Comparison of ENCODE assay signal across 11 cellular contexts in genomic region chr15:75153084-75153483, GRCh38. TPM values are rescaled to one million over a fixed set of nuclear protein-coding genes. Genes with fewer than 3 reads are reported as not detected.
A peak's percentile ranks its signal among the peaks of the same experiment; 100 is the strongest.
DNase-seq lines count a peak whose midpoint lies in the region; ATAC-seq, FAIRE-seq and TF ChIP-seq lines count a peak whose summit lies in the region.
"Had no signal": no experiment of that assay in that cellular context is flagged by ENCODE, and none has a peak within 500 bp of the region (broad histone marks: within the 10 kb centered on the region; RNA-seq: fewer than 3 reads in every experiment).

No MANE protein-coding gene starts in this region.

- intact Hi-C loops in activated naive CD4-positive, alpha-beta T cell treated with anti-CD3 and anti-CD28 coated beads for 36 hours (cut with micrococcal nuclease): no loop called here
- intact Hi-C loops in GM12878 (cut with micrococcal nuclease; ENCODE audit: unreplicated experiment): no loop called here
- intact Hi-C loops in spleen (cut with DNase I; ENCODE audit: low total_unique reads): no loop called here

- peak; percentile 20 for DNase-seq in activated naive CD4-positive, alpha-beta T cell treated with anti-CD3 and anti-CD28 coated beads for 36 hours
- DNase-seq in activated naive CD4-positive, alpha-beta T cell treated with anti-CD3 and anti-CD28 coated beads, Interleukin-2, amount 50 U/mL, for 16 hours: no peak
- DNase-seq in NAMALWA (ENCODE audit: low spot score) (peak; percentile 71), GM12878 (ENCODE audit: low read depth, low spot score) (no peak), spleen (no peak), D341Med (ENCODE audit: low spot score) (no peak), dedifferentiated amniotic fluid mesenchymal stem cell (ENCODE audit: extremely low spot score) (no peak), endothelial cell (ENCODE audit: low spot score) (no peak)

- in situ Hi-C loops in GM12878 (cut with MboI): no loop called here

- POLR2A ChIA-PET in GM12878 (lab: Charles Lee): no interaction called here

- RAD21 ChIA-PET in GM12878 (lab: Charles Lee; ENCODE audit: unreplicated experiment): interaction anchor here (1.3 kb wide), 1 partner anchor 110 kb away, joined by 3 read pairs; no protein-coding TSS in a partner anchor

- H3K36me3 Mint-ChIP-seq in activated naive CD4-positive, alpha-beta T cell treated with anti-CD3 and anti-CD28 coated beads for 36 hours (ENCODE audit: low read depth): no peaks in the 10 kb centered on the region
- peaks cover 6% of the 10 kb centered on the region for H3K36me3 Mint-ChIP-seq in endothelial cell (ENCODE audit: low read depth, unreplicated experiment)

- BruUV-seq in GM12878 (replicated peaks; lab: Mats Ljungman, UMichigan): no TSS peak

- peaks cover 2% of the 10 kb centered on the region for H3K27me3 Mint-ChIP-seq in activated naive CD4-positive, alpha-beta T cell treated with anti-CD3 and anti-CD28 coated beads for 36 hours (ENCODE audit: low read depth)
- no peaks in the 10 kb centered on the region for H3K27me3 Mint-ChIP-seq in endothelial cell (ENCODE audit: unreplicated experiment)

- 68% methylated on average over 4 of the region's 4 CpGs for WGBS in GM12878 (ENCODE audit: insufficient coverage, insufficient replicate concordance, low lambda C conversion rate, missing lambda C conversion rate)
- WGBS in spleen, 5 donors: 43 to 71% (median 48%) methylated on average over 4 of the region's 4 CpGs

- no peaks in the 10 kb centered on the region for H3K36me3 ChIP-seq in GM12878 (ENCODE audit: control insufficient read depth in 2 of 2, insufficient read depth in 2 of 2, low read length in 1 of 2)
- no peaks in the 10 kb centered on the region for H3K36me3 ChIP-seq in spleen
- H3K36me3 ChIP-seq: ascending aorta had no signal

- H3K9ac ChIP-seq in GM12878 (ENCODE audit: control insufficient read depth, insufficient read depth, low read length): no peak overlapping the region

- peaks cover 32% of the 10 kb centered on the region for H3K4me1 ChIP-seq in GM12878 (ENCODE audit: control insufficient read depth, insufficient read depth, low read length)
- peaks cover 0 to 55% (median 31%) of the 10 kb centered on the region in 6 donors for H3K4me1 ChIP-seq in spleen
- H3K4me1 ChIP-seq: ascending aorta had no signal

- CTCF ChIA-PET in activated naive CD4-positive, alpha-beta T cell treated with anti-CD3 and anti-CD28 coated beads for 36 hours (lab: Charles Lee): no interaction called here
- CTCF ChIA-PET in GM12878 (lab: Yijun Ruan, JAX): interaction anchor here (1.4 kb wide), 1 partner anchor 165 kb away, joined by 3 read pairs; no protein-coding TSS in a partner anchor

- H3K9me3 Mint-ChIP-seq in activated naive CD4-positive, alpha-beta T cell treated with anti-CD3 and anti-CD28 coated beads for 36 hours: peaks cover 3% of the 10 kb centered on the region
- H3K9me3 Mint-ChIP-seq in endothelial cell (ENCODE audit: unreplicated experiment): no peaks in the 10 kb centered on the region

- H3K4me2 ChIP-seq in GM12878 (ENCODE audit: control insufficient read depth, insufficient read depth): peak overlapping the region; percentile 44; the same call in 1 of the 2 replicates

- peak overlapping the region; percentile 21; the same call in 1 of the 2 replicates for H2AFZ ChIP-seq in GM12878 (ENCODE audit: control insufficient read depth, low read depth, low read length)

- no peak for TF ChIP-seq POLR2A in GM12878 (IDR thresholded peaks at IDR 0.05; ENCODE audit: low read depth, low read length)
- no peak for TF ChIP-seq POLR2A in spleen (IDR thresholded peaks at IDR 0.05)

- peak; percentile 97 for FAIRE-seq in GM12878 (lab: Jason Lieb, UNC)
- FAIRE-seq: RCC 7860 had no signal

- H3K79me2 ChIP-seq in GM12878 (ENCODE audit: control insufficient read depth, insufficient read depth, low read length): no peaks in the 10 kb centered on the region

- no peak overlapping the region for H3K27ac Mint-ChIP-seq in activated naive CD4-positive, alpha-beta T cell treated with anti-CD3 and anti-CD28 coated beads for 36 hours
- no peak overlapping the region for H3K27ac Mint-ChIP-seq in endothelial cell (ENCODE audit: unreplicated experiment)

- SMC1A ChIA-PET in GM12878 (lab: Charles Lee; ENCODE audit: uncharacterized antibody, unreplicated experiment): no interaction called here

- no peak for TF ChIP-seq CTCF in GM12878 (IDR thresholded peaks at IDR 0.05 in 2 of 3, conservative IDR thresholded peaks at IDR 0.05 in 1 of 3; ENCODE audit: control insufficient read depth in 2 of 3, extremely low read depth in 1 of 3, insufficient read depth in 1 of 3, low read depth in 3 of 3, low read length in 3 of 3)
- TF ChIP-seq CTCF in spleen (IDR thresholded peaks at IDR 0.05 in 8 of 11, conservative IDR thresholded peaks at IDR 0.05 in 3 of 11): no peak
- TF ChIP-seq CTCF in endothelial cell (IDR thresholded peaks at IDR 0.05; ENCODE audit: unreplicated experiment): no peak

- H3K27me3 ChIP-seq in GM12878 (replicated peaks in 1 of 2; ENCODE audit: control insufficient read depth in 2 of 2, insufficient read depth in 2 of 2, low read length in 1 of 2) (no peaks in the 10 kb centered on the region), spleen (replicated peaks in 1 of 7) (no peaks in the 10 kb centered on the region)
- H3K27me3 ChIP-seq: ascending aorta had no signal

- H3K27ac ChIP-seq in GM12878 (ENCODE audit: control insufficient read depth, insufficient read depth) (peak overlapping the region; percentile 44), spleen (peak overlapping the region in 6 of 8 donors; percentile 15 to 83 (median 56))

- H3K9me3 ChIP-seq in GM12878 (replicated peaks; ENCODE audit: control insufficient read depth, insufficient read depth, low read length) (peaks cover 2% of the 10 kb centered on the region; the same call in 2 of the 3 replicates), spleen (peaks cover 0 to 11% (median 8%) of the 10 kb centered on the region in 8 donors)
- H3K9me3 ChIP-seq: ascending aorta had no signal

- no peak for TF ChIP-seq RAD21 in GM12878 (IDR thresholded peaks at IDR 0.05; ENCODE audit: insufficient read depth, low read depth, low read length)

- ATAC-seq in GM12878: peak; percentile 72
- ATAC-seq: left lobe of liver had no signal

- no peak overlapping the region for H3K4me3 Mint-ChIP-seq in activated naive CD4-positive, alpha-beta T cell treated with anti-CD3 and anti-CD28 coated beads for 36 hours
- no peak overlapping the region for H3K4me3 Mint-ChIP-seq in endothelial cell (ENCODE audit: unreplicated experiment)

- no peak overlapping the region for H3K4me3 ChIP-seq in GM12878
- no peak overlapping the region for H3K4me3 ChIP-seq in spleen
- H3K4me3 ChIP-seq: ascending aorta had no signal

- H4K20me1 ChIP-seq in GM12878 (ENCODE audit: control insufficient read depth, insufficient read depth): no peaks in the 10 kb centered on the region

- H3K4me1 Mint-ChIP-seq in activated naive CD4-positive, alpha-beta T cell treated with anti-CD3 and anti-CD28 coated beads for 36 hours (ENCODE audit: low read depth): peaks cover 3% of the 10 kb centered on the region
- H3K4me1 Mint-ChIP-seq in endothelial cell (ENCODE audit: unreplicated experiment): peaks cover 4% of the 10 kb centered on the region

- TF ChIP-seq EP300 in GM12878 (IDR thresholded peaks at IDR 0.05; ENCODE audit: borderline replicate concordance in 1 of 2, control insufficient read depth in 1 of 2, low read depth in 2 of 2, low read length in 2 of 2): no peak

TF ChIP-seq in GM12878, 131 proteins besides CTCF, POLR2A, EP300 and RAD21 (continues in another document):
- TF ChIP-seq MEF2A (IDR thresholded peaks at IDR 0.05; ENCODE audit: insufficient read depth, low read depth, low read length): no peak
- TF ChIP-seq SREBF1 (IDR thresholded peaks at IDR 0.05; ENCODE audit: low read length): no peak
- no peak for TF ChIP-seq DPF2 (IDR thresholded peaks at IDR 0.05)
- TF ChIP-seq FOXM1 (IDR thresholded peaks at IDR 0.05; ENCODE audit: low read depth, low read length): 0 out of 2 replicates have a peak, but pooled peaks have one; percentile 14
- no peak for TF ChIP-seq ZSCAN29 (IDR thresholded peaks at IDR 0.05)
- no peak for TF ChIP-seq NR2F1 (conservative IDR thresholded peaks at IDR 0.05)
- TF ChIP-seq BHLHE40 (IDR thresholded peaks at IDR 0.05; ENCODE audit: borderline replicate concordance in 1 of 2, low read depth in 2 of 2, low read length in 1 of 2): no peak

RNA-seq across cellular contexts. Expression of gene C15orf39, which starts 48.6 kb away (rescaled TPM):
- total RNA-seq in activated naive CD4-positive, alpha-beta T cell treated with anti-CD3 and anti-CD28 coated beads for 36 hours: 1 to 10 TPM; 7.4 to 8.7 TPM
- 108 and 121 TPM in 2 replicates for total RNA-seq in GM12878 (2013; cell fraction: nucleolus; rRNA removed)
- 38.5 and 48.8 TPM in 2 replicates for total RNA-seq in GM12878 (2014; rRNA removed)
- 15.2 and 18.1 TPM in 2 replicates for total RNA-seq in GM12878 (2014; rRNA removed; fragmentation: Illumina TruSeq; extraction: Trizol)
- 128 and 139 TPM in 2 replicates for total RNA-seq in GM12878 (2021)
- polyA plus RNA-seq in GM12878 (2011; ENCODE audit: low read depth): 33.7 TPM
- 3.2 and 10.2 TPM in 2 replicates for polyA plus RNA-seq in GM12878 (2011; rRNA removed)
- polyA plus RNA-seq in GM12878 (2011; cell fraction: cytosol; rRNA removed): 15.1 and 18.0 TPM in 2 replicates
- 44.7 and 61.7 TPM in 2 replicates for polyA plus RNA-seq in GM12878 (2011; cell fraction: nucleus; rRNA removed)
- polyA plus RNA-seq in GM12878 (2012): 64.9 and 75.4 TPM in 2 replicates
- polyA plus RNA-seq in GM12878 (2014; fragmentation: Illumina TruSeq; extraction: Trizol): 10.5 and 31.2 TPM in 2 replicates
- polyA plus RNA-seq in GM12878 (2014; fragmentation: Nextera tagmentation; extraction: Ambion mirVana): 1 to 10 TPM; 2.3 to 4.9 TPM
- 40.6 and 54.3 TPM in 2 replicates for polyA plus RNA-seq in GM12878 (2014; rRNA removed)
- polyA plus RNA-seq in GM12878 (2016; fragmentation: Nextera tagmentation; extraction: Ambion mirVana): 10 to 100 TPM; 34.7 to 39.0 TPM
- polyA minus RNA-seq in GM12878 (2011; rRNA and poly(A)+ RNA removed): 29.1 and 50.3 TPM in 2 replicates
- 37.0 and 37.7 TPM in 2 replicates for polyA minus RNA-seq in GM12878 (2011; cell fraction: cytosol; rRNA and poly(A)+ RNA removed)
- 39.8 and 79.0 TPM in 2 replicates for polyA minus RNA-seq in GM12878 (2011; cell fraction: nucleus; rRNA and poly(A)+ RNA removed)
- total RNA-seq in spleen: 10 to 100 TPM; 56.0 to 70.2 (median 67.6) TPM
- 10 to 100 TPM in 1 of 3 donors, 1 to 10 TPM in 2; 6.9 to 19.3 (median 7.4) TPM for polyA plus RNA-seq in spleen
- total RNA-seq in endothelial cell (ENCODE audit: unreplicated experiment): 132 TPM

Comparison
In these comparisons a context has a peak if more than half of its experiments do, and no peak if none do; other contexts are left out.
1. DNase-seq: peak in activated naive CD4-positive, alpha-beta T cell treated with anti-CD3 and anti-CD28 coated beads for 36 hours (single experiment) and NAMALWA (single experiment); none in activated naive CD4-positive, alpha-beta T cell treated with anti-CD3 and anti-CD28 coated beads, Interleukin-2, amount 50 U/mL, for 16 hours (single experiment), GM12878 (single experiment), spleen (single experiment), D341Med (single experiment), dedifferentiated amniotic fluid mesenchymal stem cell (single experiment) and endothelial cell (single experiment).